ENCODE assay signal across 9 cellular contexts in the genomic region with DNA sequence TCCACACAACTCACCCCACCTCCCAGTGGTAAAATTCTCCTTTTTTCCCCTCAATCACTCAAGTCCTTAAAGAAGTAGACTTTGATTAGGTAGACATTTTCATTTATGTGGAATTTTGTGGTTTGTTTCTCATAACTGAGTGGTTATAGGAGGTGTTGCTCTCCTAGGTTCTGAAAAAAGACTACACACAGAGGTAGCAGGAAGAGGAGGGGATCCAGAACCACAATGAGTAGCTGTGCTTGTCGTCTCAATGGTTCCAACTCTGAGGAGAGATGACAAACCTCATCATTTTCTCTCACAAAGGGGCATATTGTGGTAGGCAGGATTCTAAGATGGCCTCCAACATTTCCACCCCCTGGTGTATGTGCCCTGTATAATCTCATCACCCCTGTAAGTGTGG. TPM values are rescaled to one million over a fixed set of nuclear protein-coding genes. Genes with fewer than 3 reads are reported as not detected.
"Had no signal": no experiment of that assay in that cellular context is flagged by ENCODE, and none has a peak within 500 bp of the region (broad histone marks: within the 10 kb centered on the region; RNA-seq: fewer than 3 reads in every experiment).

No MANE protein-coding gene starts in this region.

RNA-seq across cellular contexts. Expression of a gene that starts 5.1 kb away (rescaled TPM):
- total RNA-seq: hepatocyte; mammary epithelial cell; mucosa of gallbladder; naive thymus-derived CD8-positive, alpha-beta T cell; osteoblast; spleen; subcutaneous adipose tissue; thoracic aorta; upper lobe of right lung had no signal
- polyA plus RNA-seq: hepatocyte; naive thymus-derived CD8-positive, alpha-beta T cell; spleen had no signal
